Comparison of ENCODE assay signal across 1 cellular context in genomic region chr20:47535088-47535487, GRCh38.
TF ChIP-seq lines count a peak whose summit lies in the region.

No MANE protein-coding gene starts in this region.

TF ChIP-seq in K562, 482 proteins besides CTCF, POLR2A, EP300 and RAD21:
- TF ChIP-seq CTCFL (IDR thresholded peaks at IDR 0.05; ENCODE audit: borderline replicate concordance, insufficient read depth, low read depth, low read length, poor library complexity, severe bottlenecking): peak; percentile 68
- peak in 1 of 2 experiments; percentile 57; a peak in 1 of 4 replicates for TF ChIP-seq BCLAF1 (IDR thresholded peaks at IDR 0.05; ENCODE audit: borderline replicate concordance in 1 of 2, control insufficient read depth in 1 of 2, low read depth in 2 of 2, low read length in 1 of 2)
- TF ChIP-seq LCOR (CRISPR knock-in tag; IDR thresholded peaks at IDR 0.05): no peak
- TF ChIP-seq ZBTB11 (CRISPR knock-in tag; IDR thresholded peaks at IDR 0.05): peak in 1 of 3 experiments; percentile 92; a peak in 2 of 6 replicates
